ENCODE assay signal across 31 cellular contexts in the genomic region with DNA sequence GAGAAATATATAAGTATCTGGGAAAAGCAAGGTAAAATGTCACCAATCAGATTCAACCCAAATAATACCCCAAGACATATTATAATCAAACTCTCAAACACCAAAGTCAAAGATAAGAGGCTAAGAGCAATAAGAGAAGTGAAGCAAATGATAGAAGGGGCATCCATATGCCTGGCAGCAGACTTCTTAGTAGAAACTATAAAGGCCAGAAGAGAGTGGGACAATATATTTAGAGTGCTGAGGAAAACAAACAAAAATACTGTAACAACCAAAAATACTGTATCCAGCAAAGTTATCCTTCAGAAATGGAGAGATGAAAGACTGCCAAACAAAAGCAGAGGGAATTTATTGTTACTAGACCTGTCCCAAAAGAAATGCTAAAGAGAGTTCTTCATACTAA.
"Had no signal": no experiment of that assay in that cellular context is flagged by ENCODE, and none has a peak within 500 bp of the region (broad histone marks: within the 10 kb centered on the region; RNA-seq: fewer than 3 reads in every experiment).

No MANE protein-coding gene starts in this region.

- H3K27me3 ChIP-seq: neutrophil, pancreas, spleen, stomach, thyroid gland, tibial nerve, upper lobe of left lung, vagina had no signal

- H3K4me1 ChIP-seq: spleen, thyroid gland, tibial nerve, upper lobe of left lung, vagina had no signal

- H3K27ac Mint-ChIP-seq: naive thymus-derived CD8-positive, alpha-beta T cell; natural killer cell treated with Interleukin-12 subunit alpha and Interleukin-12 subunit beta and Interleukin-15 and Interleukin-18, amount 100 ng/mL, for 72 hours; nephron progenitor cell; progenitor cell of endocrine pancreas; stimulated activated memory B cell treated with anti-CD40 and anti-IgM and Interleukin-4, amounts not matched to agents 10 μg/mL and 1 μg/mL and 100 μg/mL, for 72 hours; stimulated activated naive CD8-positive, alpha-beta T cell treated with anti-CD3 and anti-CD28 coated beads, Interleukin-15, Interleukin-2, amounts not matched to agents 100 ng/mL and 50 ng/mL, for 24 hours had no signal

- H3K4me3 ChIP-seq: pancreas, psoas muscle, skin epidermis, smooth muscle cell, spleen, stomach, thoracic aorta, thyroid gland, tibial nerve, upper lobe of left lung, vagina had no signal

- H3K9me3 ChIP-seq: pancreas, thyroid gland had no signal

- ATAC-seq: naive thymus-derived CD8-positive, alpha-beta T cell; natural killer cell treated with Interleukin-12 subunit alpha and Interleukin-12 subunit beta and Interleukin-15 and Interleukin-18, amount 100 ng/mL, for 72 hours; pancreas; psoas muscle; right cardiac atrium; sciatic nerve; stimulated activated memory B cell treated with anti-CD40 and anti-IgM and Interleukin-4, amounts not matched to agents 10 μg/mL and 1 μg/mL and 100 μg/mL, for 72 hours had no signal

- H3K27me3 Mint-ChIP-seq: naive thymus-derived CD8-positive, alpha-beta T cell; natural killer cell treated with Interleukin-12 subunit alpha and Interleukin-12 subunit beta and Interleukin-15 and Interleukin-18, amount 100 ng/mL, for 72 hours; progenitor cell of endocrine pancreas; stimulated activated memory B cell treated with anti-CD40 and anti-IgM and Interleukin-4, amounts not matched to agents 10 μg/mL and 1 μg/mL and 100 μg/mL, for 72 hours; stimulated activated naive CD8-positive, alpha-beta T cell treated with anti-CD3 and anti-CD28 coated beads, Interleukin-15, Interleukin-2, amounts not matched to agents 100 ng/mL and 50 ng/mL, for 24 hours had no signal

- FAIRE-seq: pancreas, urothelium cell line had no signal

- H3K36me3 ChIP-seq: neutrophil, pancreas, thoracic aorta had no signal

- H3K4me3 Mint-ChIP-seq: natural killer cell treated with Interleukin-12 subunit alpha and Interleukin-12 subunit beta and Interleukin-15 and Interleukin-18, amount 100 ng/mL, for 72 hours; nephron progenitor cell; neural crest cell; stimulated activated memory B cell treated with anti-CD40 and anti-IgM and Interleukin-4, amounts not matched to agents 10 μg/mL and 1 μg/mL and 100 μg/mL, for 72 hours; stimulated activated naive CD8-positive, alpha-beta T cell treated with anti-CD3 and anti-CD28 coated beads, Interleukin-15, Interleukin-2, amounts not matched to agents 100 ng/mL and 50 ng/mL, for 24 hours had no signal

- H3K27ac ChIP-seq: neutrophil, pancreas, psoas muscle, skin epidermis, spleen, stomach, thoracic aorta, thyroid gland, tibial nerve, upper lobe of left lung, vagina had no signal

- H3K4me2 ChIP-seq: smooth muscle cell had no signal

- DNase-seq: naive thymus-derived CD8-positive, alpha-beta T cell; nephron progenitor cell; nucleus accumbens; pancreas; posterior cingulate gyrus; psoas muscle; right cardiac atrium; spleen; stimulated activated CD4-positive, alpha-beta T cell treated with anti-CD3 and anti-CD28 coated beads, Interleukin-12 subunit alpha, Interleukin-12 subunit beta, amount 100 ng/mL, for 4 hours; stimulated activated CD4-positive, alpha-beta T cell treated with anti-CD3 and anti-CD28 coated beads, Interleukin-1b, Interleukin-23, amount 100 ng/mL, for 48 hours; stimulated activated CD4-positive, alpha-beta T cell treated with anti-CD3 and anti-CD28 coated beads, Interleukin-4, amount 100 ng/mL, for 1 hour; stimulated activated CD4-positive, alpha-beta T cell treated with anti-CD3 and anti-CD28 coated beads, Interleukin-4, amount 100 ng/mL, for 4 hours; stimulated activated CD8-positive, alpha-beta memory T cell treated with anti-CD3 and anti-CD28 coated beads, Interleukin-4, amount 100 ng/mL, for 48 hours; stimulated activated naive CD4-positive, alpha-beta T cell treated with Interleukin-2 at 50 U/mL for 16 hours; stomach; thyroid gland; trophoblast cell; upper lobe of left lung had no signal

- H3K4me1 Mint-ChIP-seq: nephron progenitor cell; neural crest cell; stimulated activated memory B cell treated with anti-CD40 and anti-IgM and Interleukin-4, amounts not matched to agents 10 μg/mL and 1 μg/mL and 100 μg/mL, for 72 hours had no signal
